In the genomic region with DNA sequence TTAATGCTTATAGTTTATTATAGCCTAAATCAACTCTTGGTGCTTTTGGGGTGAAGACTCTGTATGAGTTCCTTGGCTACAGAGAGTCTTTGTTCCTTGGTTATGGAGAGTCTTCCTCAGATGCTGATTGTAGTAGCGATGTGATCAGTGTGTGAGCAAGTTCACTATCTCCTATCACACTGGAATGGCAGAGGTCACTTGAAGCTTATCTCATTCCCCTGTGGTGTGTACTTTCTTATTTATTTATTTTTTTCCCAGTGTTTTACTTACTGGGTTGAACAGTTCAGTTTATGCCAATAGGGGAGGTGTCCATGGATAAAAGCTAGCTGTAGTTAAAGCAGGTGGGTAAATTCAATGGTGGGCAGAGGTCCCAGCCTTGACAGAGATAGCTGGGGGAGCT, we compare ENCODE assay signal across 10 cellular contexts. TPM values are rescaled to one million over a fixed set of nuclear protein-coding genes. Genes with fewer than 3 reads are reported as not detected.
"Had no signal": no experiment of that assay in that cellular context is flagged by ENCODE, and none has a peak within 500 bp of the region (broad histone marks: within the 10 kb centered on the region; RNA-seq: fewer than 3 reads in every experiment).

No MANE protein-coding gene starts in this region.

- FAIRE-seq: HTR-8/SVneo, K562 had no signal

- H3K9ac ChIP-seq: KMS-11 had no signal

- H3K27ac ChIP-seq: HL-60, KMS-11 had no signal

- H3K4me2 ChIP-seq: KMS-11 had no signal

- DNase-seq: IMR-90, KBM-7, KG1 had no signal

- ATAC-seq: K562 had no signal

- H3K4me3 ChIP-seq: K562 had no signal

RNA-seq across cellular contexts. Expression of gene MAB21L3, which starts 20.1 kb away (rescaled TPM):
- total RNA-seq: HT-29, HT1080, IMR-90, K562 had no signal
- polyA plus RNA-seq: IgD-negative memory B cell, IMR-90, K562 had no signal
